ENCODE assay signal across 8 cellular contexts in the genomic region with DNA sequence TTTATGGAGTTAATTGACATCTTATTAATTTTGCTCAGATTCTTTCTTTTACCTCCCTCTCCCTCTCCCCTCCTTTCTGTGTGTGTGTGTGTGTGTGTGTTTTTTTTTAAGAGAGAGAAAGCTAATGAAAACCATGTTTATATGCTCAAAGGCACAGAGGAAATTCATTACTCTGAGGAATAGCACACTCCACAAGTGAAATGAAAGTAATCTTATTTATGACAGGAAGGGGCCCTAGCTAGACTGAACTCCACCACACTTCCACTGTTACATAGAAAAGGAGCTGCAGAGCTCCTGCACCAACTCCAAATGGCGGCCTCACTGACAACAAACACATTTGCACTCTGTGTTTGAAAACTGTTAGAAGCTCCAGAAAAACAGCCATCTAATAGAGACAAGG.
DNase-seq lines count a peak whose midpoint lies in the region; ATAC-seq and TF ChIP-seq lines count a peak whose summit lies in the region.

No MANE protein-coding gene starts in this region.

- H3K4me1 Mint-ChIP-seq in CD8-positive, alpha-beta T cell (ENCODE audit: low read depth), result peaks cover 34% of the 10 kb centered on the region

- no peak for TF ChIP-seq CTCF in CD8-positive, alpha-beta T cell (IDR thresholded peaks at IDR 0.05)
- no peak for TF ChIP-seq CTCF in fibroblast of mammary gland (conservative IDR thresholded peaks at IDR 0.05; ENCODE audit: control insufficient read depth, insufficient read depth, low read depth, low read length)
- TF ChIP-seq CTCF in BE2C (IDR thresholded peaks at IDR 0.05; ENCODE audit: low read depth, low read length), result no peak
- TF ChIP-seq CTCF in PC-9 (conservative IDR thresholded peaks at IDR 0.05), result no peak

- no peaks in the 10 kb centered on the region for H4K20me1 ChIP-seq in PC-9 (ENCODE audit: insufficient read depth)

- H3K4me3 ChIP-seq in CD8-positive, alpha-beta T cell (ENCODE audit: low read depth, low read length), result no peak overlapping the region
- no peak overlapping the region for H3K4me3 ChIP-seq in fibroblast of mammary gland (ENCODE audit: control insufficient read depth, low read depth, low read length)
- H3K4me3 ChIP-seq in BE2C (ENCODE audit: low read depth, low read length), result no peak overlapping the region
- no peak overlapping the region for H3K4me3 ChIP-seq in PC-9

- no peak overlapping the region for H3K27ac ChIP-seq in CD8-positive, alpha-beta T cell (ENCODE audit: low read depth, low read length)
- no peak overlapping the region for H3K27ac ChIP-seq in PC-9

- peaks cover 5% of the 10 kb centered on the region for H3K9me3 Mint-ChIP-seq in CD8-positive, alpha-beta T cell

- no peaks in the 10 kb centered on the region for H3K79me2 ChIP-seq in PC-9 (ENCODE audit: low read depth)

- no peak for DNase-seq in CD8-positive, alpha-beta T cell
- DNase-seq in Kasumi-1 (lab: John Stamatoyannopoulos, UW) (peak; percentile 81 to 86), fibroblast of mammary gland (ENCODE audit: low read depth) (peak; percentile 69), BE2C (no peak), COLO668 (lab: John Stamatoyannopoulos, UW; ENCODE audit: unreplicated experiment) (no peak), OCI-M1 (lab: John Stamatoyannopoulos, UW) (no peak), PC-9 (no peak)

- no peak overlapping the region for H3K4me2 ChIP-seq in PC-9

- no peaks in the 10 kb centered on the region for H3K27me3 ChIP-seq in CD8-positive, alpha-beta T cell (ENCODE audit: insufficient read depth, low read length)
- H3K27me3 ChIP-seq in BE2C, result no peaks in the 10 kb centered on the region
- no peaks in the 10 kb centered on the region for H3K27me3 ChIP-seq in PC-9 (ENCODE audit: insufficient read depth, low read depth)

- H3K9me2 ChIP-seq in PC-9 (ENCODE audit: insufficient read depth), result no peaks in the 10 kb centered on the region

- no peaks in the 10 kb centered on the region for H3F3A ChIP-seq in PC-9 (ENCODE audit: insufficient read depth, low read depth)

- ATAC-seq in CD8-positive, alpha-beta T cell, result peak; percentile 58
- peak; percentile 63 for ATAC-seq in GM21360 (IDR thresholded peaks at IDR 0.05; ENCODE audit: unreplicated experiment)

- no peaks in the 10 kb centered on the region for H3K27me3 Mint-ChIP-seq in CD8-positive, alpha-beta T cell (ENCODE audit: low read depth)

- peak overlapping the region; percentile 56 for H3K4me3 Mint-ChIP-seq in CD8-positive, alpha-beta T cell

- intact Hi-C loops in CD8-positive, alpha-beta T cell (cut with DNase I, micrococcal nuclease), result loop anchor here in 1 of 2 experiments (10.0 kb wide), 1 partner anchor 1222 kb away; no protein-coding TSS in a partner anchor
- intact Hi-C loops in PC-9 (cut with micrococcal nuclease; ENCODE audit: unreplicated experiment), result loop anchor here (10.0 kb wide), 2 partner anchors 892 to 1222 kb away; no protein-coding TSS in a partner anchor

- peak overlapping the region; percentile 83 for H3K27ac Mint-ChIP-seq in CD8-positive, alpha-beta T cell

- H3K36me3 ChIP-seq in CD8-positive, alpha-beta T cell (ENCODE audit: insufficient read depth, low read length), result no peaks in the 10 kb centered on the region
- H3K36me3 ChIP-seq in BE2C (no peaks in the 10 kb centered on the region), PC-9 (ENCODE audit: low read depth) (no peaks in the 10 kb centered on the region)

- H3K36me3 Mint-ChIP-seq in CD8-positive, alpha-beta T cell, result peaks cover 16% of the 10 kb centered on the region

- H2AFZ ChIP-seq in PC-9, result no peak overlapping the region

- POLR2A ChIA-PET in CD8-positive, alpha-beta T cell (lab: Charles Lee), result no interaction called here
- POLR2A ChIA-PET in PC-9 (lab: Charles Lee; ENCODE audit: unreplicated experiment), result interaction anchor here (0.7 kb wide), 1 partner anchor 10 kb away, joined by 3 read pairs; no protein-coding TSS in a partner anchor

- BruUV-seq in PC-9 (replicated peaks; lab: Mats Ljungman, UMichigan), result no TSS peak

- peaks cover 12% of the 10 kb centered on the region for H3K4me1 ChIP-seq in CD8-positive, alpha-beta T cell (ENCODE audit: insufficient read depth, low read length)
- peaks cover 12% of the 10 kb centered on the region for H3K4me1 ChIP-seq in BE2C
- H3K4me1 ChIP-seq in PC-9 (replicated peaks; ENCODE audit: insufficient read depth), result no peaks in the 10 kb centered on the region

- no peaks in the 10 kb centered on the region for H3K9me3 ChIP-seq in CD8-positive, alpha-beta T cell (ENCODE audit: low read length)
- H3K9me3 ChIP-seq in BE2C (no peaks in the 10 kb centered on the region), PC-9 (ENCODE audit: insufficient read depth, low read depth) (no peaks in the 10 kb centered on the region)

- CTCF ChIA-PET in CD8-positive, alpha-beta T cell (lab: Charles Lee), result interaction anchor here (0.6 kb wide), 1 partner anchor 1307 kb away, joined by 3 read pairs; no protein-coding TSS in a partner anchor
- CTCF ChIA-PET in PC-9 (lab: Charles Lee), result no interaction called here

Comparison
In these comparisons a context has a peak if more than half of its experiments do, and no peak if none do; other contexts are left out.
1. DNase-seq: peak in Kasumi-1 (2 of 2) and fibroblast of mammary gland (single experiment); none in CD8-positive, alpha-beta T cell (0 of 7), BE2C (single experiment), COLO668 (single experiment), OCI-M1 (single experiment) and PC-9 (0 of 2).